8 cellular contexts compared by ENCODE assay signal in the genomic region with DNA sequence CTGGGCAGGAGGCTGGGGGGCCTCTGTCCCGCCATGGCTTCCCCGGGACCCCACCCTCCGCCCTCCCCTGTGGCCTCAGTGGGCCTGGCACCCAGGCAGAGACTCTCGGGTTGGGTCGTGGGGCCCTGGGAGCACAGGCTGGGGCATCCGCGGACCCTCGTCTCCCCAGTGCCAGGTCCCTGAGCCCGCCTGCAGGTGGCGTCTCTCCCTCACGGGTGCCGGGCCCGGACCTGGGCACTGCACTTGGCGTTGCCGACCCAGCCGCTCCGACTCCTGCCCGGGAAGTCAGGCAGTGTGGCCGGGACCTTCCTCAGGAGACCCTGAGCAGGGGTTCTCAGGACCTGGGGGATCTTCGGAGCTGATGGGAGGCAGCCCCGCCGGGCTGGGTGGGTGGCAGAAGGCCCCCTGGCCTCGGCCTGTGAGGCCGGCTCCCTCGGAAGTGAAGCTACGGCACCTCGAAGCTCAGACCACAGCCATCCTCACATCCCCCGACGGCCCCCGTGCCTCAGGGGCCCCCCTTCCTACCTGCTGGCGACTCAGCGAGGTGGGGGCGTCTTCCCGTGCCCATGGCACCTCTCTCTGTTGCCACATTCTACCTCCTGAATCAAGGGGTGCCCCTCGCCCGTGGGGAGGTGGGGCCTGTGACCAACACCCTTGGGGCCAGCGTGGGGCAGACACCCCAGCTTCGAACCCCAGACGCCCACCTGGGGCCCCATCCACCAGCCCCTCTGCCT. TPM values are rescaled to one million over a fixed set of nuclear protein-coding genes. Genes with fewer than 3 reads are reported as not detected.
DNase-seq lines count a peak whose midpoint lies in the region; ATAC-seq and TF ChIP-seq lines count a peak whose summit lies in the region.

No MANE protein-coding gene starts in this region.

- TF ChIP-seq CTCF in GM10266 (IDR thresholded peaks at IDR 0.05; ENCODE audit: control insufficient read depth, insufficient read depth, low read depth, missing control alignments): peak; percentile 92
- TF ChIP-seq CTCF in fibroblast of villous mesenchyme (IDR thresholded peaks at IDR 0.05; ENCODE audit: insufficient read depth, low read depth, low read length): peak; percentile 90
- TF ChIP-seq CTCF in stomach (IDR thresholded peaks at IDR 0.05): peak in 5 of 7 experiments; percentile 84 to 92 (median 89)

- peak overlapping the region; percentile 96 for H2BK15ac ChIP-seq in neuronal stem cell (ENCODE audit: low read length)

- H3K18ac ChIP-seq in neuronal stem cell (ENCODE audit: low read length): peak overlapping the region; percentile 90

- H4K91ac ChIP-seq in neuronal stem cell (ENCODE audit: low read depth, low read length, poor library complexity): no peak overlapping the region

- no peak overlapping the region for H3K9ac ChIP-seq in neuronal stem cell (ENCODE audit: low read depth, low read length, poor library complexity)

- H3K27ac ChIP-seq in neuronal stem cell (replicated peaks; ENCODE audit: low read length) (no peak overlapping the region), stomach (peak overlapping the region in 2 of 5 donors; percentile 47 to 63)

- no peak for TF ChIP-seq EP300 in stomach (IDR thresholded peaks at IDR 0.05)

- peak overlapping the region; percentile 65 for H4K8ac ChIP-seq in neuronal stem cell (ENCODE audit: low read depth, low read length)

- H2BK12ac ChIP-seq in neuronal stem cell (ENCODE audit: low read length): no peak overlapping the region

- H3K9me3 ChIP-seq in neuronal stem cell (replicated peaks in 1 of 2; ENCODE audit: control insufficient read depth in 2 of 2, insufficient read depth in 1 of 2, low read depth in 1 of 2, low read length in 2 of 2) (peaks cover 0 to 10% of the 10 kb centered on the region in 2 donors), stomach (no peaks in the 10 kb centered on the region)

- no peak overlapping the region for H3K4ac ChIP-seq in neuronal stem cell (ENCODE audit: low read length)

- H3K27me3 ChIP-seq in neuronal stem cell (ENCODE audit: control insufficient read depth in 3 of 3, insufficient read depth in 3 of 3, low read depth in 1 of 3, low read length in 3 of 3) (peaks cover 0 to 37% (median 25%) of the 10 kb centered on the region in 3 experiments), stomach (peaks cover 0 to 47% (median 0%) of the 10 kb centered on the region in 3 donors)

- H3K14ac ChIP-seq in neuronal stem cell (ENCODE audit: low read length): peak overlapping the region; percentile 38

- H3K36me3 ChIP-seq in neuronal stem cell (replicated peaks in 1 of 2; ENCODE audit: control insufficient read depth in 2 of 2, insufficient read depth in 2 of 2, low read length in 2 of 2) (peaks cover 0 to 4% of the 10 kb centered on the region in 2 donors), stomach (no peaks in the 10 kb centered on the region)

- no peaks in the 10 kb centered on the region for H3K36me3 Mint-ChIP-seq in activated T-helper 2 cell treated with anti-CD3 and anti-CD28 coated beads, Interferon-gamma antibody, Interleukin-2, Interleukin-4, amounts not matched to agents 10 μg/mL and 5 μg/mL and 100 μg/mL, durations not matched to agents 14 hours and 24 hours and 36 hours (ENCODE audit: low read depth)

- H2AK5ac ChIP-seq in neuronal stem cell (ENCODE audit: low read depth, low read length): peak overlapping the region; percentile 93

- no peaks in the 10 kb centered on the region for H3K9me3 Mint-ChIP-seq in activated T-helper 2 cell treated with anti-CD3 and anti-CD28 coated beads, Interferon-gamma antibody, Interleukin-2, Interleukin-4, amounts not matched to agents 10 μg/mL and 5 μg/mL and 100 μg/mL, durations not matched to agents 14 hours and 24 hours and 36 hours

- H3K4me3 Mint-ChIP-seq in activated T-helper 2 cell treated with anti-CD3 and anti-CD28 coated beads, Interferon-gamma antibody, Interleukin-2, Interleukin-4, amounts not matched to agents 10 μg/mL and 5 μg/mL and 100 μg/mL, durations not matched to agents 14 hours and 24 hours and 36 hours (ENCODE audit: low read depth): peak overlapping the region; percentile 26

- H3K27me3 Mint-ChIP-seq in activated T-helper 2 cell treated with anti-CD3 and anti-CD28 coated beads, Interferon-gamma antibody, Interleukin-2, Interleukin-4, amounts not matched to agents 10 μg/mL and 5 μg/mL and 100 μg/mL, durations not matched to agents 14 hours and 24 hours and 36 hours (ENCODE audit: low read depth): peaks cover 12% of the 10 kb centered on the region

- no peak overlapping the region for H3K27ac Mint-ChIP-seq in activated T-helper 2 cell treated with anti-CD3 and anti-CD28 coated beads, Interferon-gamma antibody, Interleukin-2, Interleukin-4, amounts not matched to agents 10 μg/mL and 5 μg/mL and 100 μg/mL, durations not matched to agents 14 hours and 24 hours and 36 hours

- no peaks in the 10 kb centered on the region for H3K79me1 ChIP-seq in neuronal stem cell (ENCODE audit: low read depth, low read length)

- no peaks in the 10 kb centered on the region for H3K4me1 Mint-ChIP-seq in activated T-helper 2 cell treated with anti-CD3 and anti-CD28 coated beads, Interferon-gamma antibody, Interleukin-2, Interleukin-4, amounts not matched to agents 10 μg/mL and 5 μg/mL and 100 μg/mL, durations not matched to agents 14 hours and 24 hours and 36 hours (ENCODE audit: low read depth)

- peak overlapping the region; percentile 93 for H2AFZ ChIP-seq in neuronal stem cell (ENCODE audit: low read length)

- peak overlapping the region; percentile 85 for H3K23ac ChIP-seq in neuronal stem cell (ENCODE audit: low read depth, low read length, poor library complexity)

- H3K4me1 ChIP-seq in neuronal stem cell (ENCODE audit: control insufficient read depth in 2 of 2, insufficient read depth in 1 of 2, low read depth in 1 of 2, low read length in 2 of 2) (no peaks in the 10 kb centered on the region), stomach (peaks cover 41 to 62% (median 54%) of the 10 kb centered on the region in 4 donors)

- peak overlapping the region; percentile 19 for H3K4me3 ChIP-seq in fibroblast of villous mesenchyme (ENCODE audit: low read depth, low read length)
- no peak overlapping the region for H3K4me3 ChIP-seq in neuronal stem cell (ENCODE audit: low read length in 2 of 2)
- H3K4me3 ChIP-seq in stomach: peak overlapping the region; percentile 29 to 38 (median 31)

- H2BK120ac ChIP-seq in neuronal stem cell (ENCODE audit: low read depth, low read length): no peak overlapping the region

- no CpG with 5 or more reads among the region's 39 CpGs for WGBS in neuronal stem cell (ENCODE audit: extremely low coverage in 2 of 2, insufficient read length in 2 of 2, insufficient replicate concordance in 1 of 2), 2 donors
- WGBS in stomach, 5 donors: 10 to 17% (median 13%) methylated on average over 14 to 39 of the region's 39 CpGs

- peak overlapping the region; percentile 25 for H3K4me2 ChIP-seq in neuronal stem cell (ENCODE audit: insufficient read depth, low read length, poor library complexity, severe bottlenecking)

- TF ChIP-seq POLR2A in stomach (IDR thresholded peaks at IDR 0.05): no peak

- intact Hi-C loops in activated T-helper 2 cell treated with anti-CD3 and anti-CD28 coated beads, Interferon-gamma antibody, Interleukin-2, Interleukin-4, amounts not matched to agents 10 μg/mL and 5 μg/mL and 100 μg/mL, durations not matched to agents 14 hours and 24 hours and 36 hours (cut with micrococcal nuclease): loop anchor here (1.0 to 5.0 kb wide), 3 partner anchors 108 to 170 kb away; no protein-coding TSS in a partner anchor
- intact Hi-C loops in stomach (cut with DNase I; ENCODE audit: low total_unique reads): loop anchor here (5.0 to 10.0 kb wide), 3 partner anchors 50 to 173 kb away; a partner anchor contains a TSS

- DNase-seq in GM10266 (ENCODE audit: extremely low spot score) (peak; percentile 94), RPMI7951 (ENCODE audit: low read depth) (peak; percentile 63), fibroblast of villous mesenchyme (ENCODE audit: low read depth) (peak; percentile 65), neuronal stem cell (ENCODE audit: low spot score) (peak; percentile 64), stomach (peak; percentile 90)
- DNase-seq in activated T-helper 2 cell treated with anti-CD3 and anti-CD28 coated beads, Interferon-gamma antibody, Interleukin-2, Interleukin-4, amounts not matched to agents 10 μg/mL and 5 μg/mL and 100 μg/mL, durations not matched to agents 14 hours and 24 hours and 36 hours (ENCODE audit: low spot score): peak; percentile 75

- peak overlapping the region; percentile 13 for H2BK5ac ChIP-seq in neuronal stem cell (ENCODE audit: low read length)

- peak; percentile 57 for ATAC-seq in HG03442 (IDR thresholded peaks at IDR 0.05; ENCODE audit: unreplicated experiment)
- no peak for ATAC-seq in GM21717 (IDR thresholded peaks at IDR 0.05; ENCODE audit: unreplicated experiment)

RNA-seq across cellular contexts. Expression of a gene that starts 6.4 kb away (rescaled TPM):
- 10.3 and 16.2 TPM in 2 replicates for total RNA-seq in RPMI7951 (2014; rRNA removed; shearing (Covaris generic))
- 20.5 and 22.1 TPM in 2 replicates for total RNA-seq in activated T-helper 2 cell treated with anti-CD3 and anti-CD28 coated beads, Interferon-gamma antibody, Interleukin-2, Interleukin-4, amounts not matched to agents 10 μg/mL and 5 μg/mL and 100 μg/mL, durations not matched to agents 14 hours and 24 hours and 36 hours
- total RNA-seq in fibroblast of villous mesenchyme (6.5 and 7.1 TPM in 2 replicates), stomach (10 to 100 TPM; 15.8 to 67.0 (median 33.8) TPM)
- 12.3 TPM for polyA plus RNA-seq in neuronal stem cell (2013, experiment 1 of 2)
- polyA plus RNA-seq in neuronal stem cell (2013, experiment 2 of 2): 11.7 TPM
- 10 to 100 TPM; 10.2 to 17.1 (median 12.8) TPM for polyA plus RNA-seq in stomach

RNA-seq across cellular contexts. Expression of a gene that starts 48.1 kb away (rescaled TPM):
- total RNA-seq in RPMI7951 (2014; rRNA removed; shearing (Covaris generic)): not detected in 2 replicates
- not detected in 2 replicates for total RNA-seq in activated T-helper 2 cell treated with anti-CD3 and anti-CD28 coated beads, Interferon-gamma antibody, Interleukin-2, Interleukin-4, amounts not matched to agents 10 μg/mL and 5 μg/mL and 100 μg/mL, durations not matched to agents 14 hours and 24 hours and 36 hours
- total RNA-seq in fibroblast of villous mesenchyme (not detected in 2 replicates), stomach (1 to 10 TPM in 2 of 5 donors, not detected in 3; 1.4 to 5.9 TPM)
- 0.03 TPM for polyA plus RNA-seq in neuronal stem cell (2013, experiment 1 of 2)
- polyA plus RNA-seq in neuronal stem cell (2013, experiment 2 of 2): 0.01 TPM
- polyA plus RNA-seq in stomach: 1 to 10 TPM; 3.2 to 8.1 (median 3.4) TPM

RNA-seq across cellular contexts. Expression of a gene that starts 51.4 kb away (rescaled TPM):
- not detected in 2 replicates for total RNA-seq in RPMI7951 (2014; rRNA removed; shearing (Covaris generic))
- not detected in 2 replicates for total RNA-seq in activated T-helper 2 cell treated with anti-CD3 and anti-CD28 coated beads, Interferon-gamma antibody, Interleukin-2, Interleukin-4, amounts not matched to agents 10 μg/mL and 5 μg/mL and 100 μg/mL, durations not matched to agents 14 hours and 24 hours and 36 hours
- not detected in 2 replicates for total RNA-seq in fibroblast of villous mesenchyme
- polyA plus RNA-seq in neuronal stem cell (2013, experiment 1 of 2): 1.3 TPM
- 1.3 TPM for polyA plus RNA-seq in neuronal stem cell (2013, experiment 2 of 2)
- total RNA-seq in stomach: 1 to 10 TPM in 1 of 5 donors, not detected in 4; 6.4 TPM
- polyA plus RNA-seq in stomach: under 1 TPM in 2 of 3 donors, not detected in 1; 0.13 to 0.46 TPM

Comparison
In these comparisons a context has a peak if more than half of its experiments do, and no peak if none do; other contexts are left out.
1. H3K4me3 ChIP-seq: peak in fibroblast of villous mesenchyme (single experiment) and stomach (4 of 4); none in neuronal stem cell (0 of 2).
2. Peak in every context shown above with its lines, with median percentiles within 50 percentile points of each other: DNase-seq and CTCF ChIP-seq.